In genomic region chr1:21607549-21608529, GRCh38 we compare ENCODE assay signal across 9 cellular contexts.
A peak's percentile ranks its signal among the peaks of the same experiment; 100 is the strongest.
DNase-seq lines count a peak whose midpoint lies in the region; ATAC-seq, FAIRE-seq and TF ChIP-seq lines count a peak whose summit lies in the region.
"Had no signal": no experiment of that assay in that cellular context is flagged by ENCODE, and none has a peak within 500 bp of the region (broad histone marks: within the 10 kb centered on the region; RNA-seq: fewer than 3 reads in every experiment).

No MANE protein-coding gene starts in this region.

- H3K27ac ChIP-seq in foreskin keratinocyte, result no peak overlapping the region
- no peak overlapping the region for H3K27ac ChIP-seq in osteoblast (ENCODE audit: low read depth, low read length)
- H3K27ac ChIP-seq: dorsolateral prefrontal cortex had no signal

- H3K79me2 ChIP-seq in osteoblast (ENCODE audit: insufficient read depth, low read length), result no peaks in the 10 kb centered on the region

- peak; percentile 70 for DNase-seq in 8988T
- peak; percentile 88 for DNase-seq in GM19239 (ENCODE audit: insufficient read length, low spot score)
- peak; percentile 55 for DNase-seq in LNCaP clone FGC (ENCODE audit: low read depth)
- DNase-seq in activated CD8-positive, alpha-beta T cell treated with anti-CD3 and anti-CD28 coated beads, Interleukin-2, amount 10 ng/mL, durations not matched to agents 7 days and 5 days, result peak; percentile 55
- DNase-seq in foreskin keratinocyte, result peak; percentile 36 to 66
- DNase-seq in osteoblast (ENCODE audit: insufficient read length, low spot score, missing footprints), result peak; percentile 97
- no peak for DNase-seq in UCSD-AML1 (lab: John Stamatoyannopoulos, UW; ENCODE audit: unreplicated experiment)

- no peak overlapping the region for H3K4me2 ChIP-seq in osteoblast (ENCODE audit: insufficient read depth, low read length)

- H4K20me1 ChIP-seq in osteoblast (ENCODE audit: insufficient read depth, low read length), result peaks cover 4% of the 10 kb centered on the region

- H3K36me3 Mint-ChIP-seq in activated CD8-positive, alpha-beta T cell treated with anti-CD3 and anti-CD28 coated beads, Interleukin-2, amount 10 ng/mL, durations not matched to agents 7 days and 5 days (ENCODE audit: low read depth), result no peaks in the 10 kb centered on the region

- FAIRE-seq in GM19239 (lab: Jason Lieb, UNC), result no peak

- ATAC-seq in activated CD8-positive, alpha-beta T cell treated with anti-CD3 and anti-CD28 coated beads, Interleukin-2, amount 10 ng/mL, durations not matched to agents 7 days and 5 days, result peak; percentile 78
- ATAC-seq in foreskin keratinocyte (peak; percentile 89), HG02763 (IDR thresholded peaks at IDR 0.05; ENCODE audit: unreplicated experiment) (no peak)

- H3K4me3 Mint-ChIP-seq in activated CD8-positive, alpha-beta T cell treated with anti-CD3 and anti-CD28 coated beads, Interleukin-2, amount 10 ng/mL, durations not matched to agents 7 days and 5 days, result peak overlapping the region; percentile 4

- CTCF ChIA-PET in activated CD8-positive, alpha-beta T cell treated with anti-CD3 and anti-CD28 coated beads, Interleukin-2, amount 10 ng/mL, durations not matched to agents 7 days and 5 days (lab: Charles Lee), result no interaction called here

- no peaks in the 10 kb centered on the region for H3K36me3 ChIP-seq in osteoblast (ENCODE audit: insufficient read depth, low read length)

- H3K4me3 ChIP-seq in LNCaP clone FGC (ENCODE audit: low read depth, low read length), result no peak overlapping the region
- H3K4me3 ChIP-seq in osteoblast (ENCODE audit: insufficient read depth, low read length), result no peak overlapping the region
- H3K4me3 ChIP-seq: dorsolateral prefrontal cortex had no signal

- no peak for TF ChIP-seq CTCF in LNCaP clone FGC (IDR thresholded peaks at IDR 0.05; ENCODE audit: control insufficient read depth, extremely low read depth, insufficient read depth)
- TF ChIP-seq CTCF in foreskin keratinocyte (conservative IDR thresholded peaks at IDR 0.05), result no peak
- no peak for TF ChIP-seq CTCF in osteoblast (IDR thresholded peaks at IDR 0.05; ENCODE audit: extremely low read depth, low read depth, low read length)

- H3K9me3 Mint-ChIP-seq in activated CD8-positive, alpha-beta T cell treated with anti-CD3 and anti-CD28 coated beads, Interleukin-2, amount 10 ng/mL, durations not matched to agents 7 days and 5 days (ENCODE audit: insufficient read depth), result no peaks in the 10 kb centered on the region

- POLR2A ChIA-PET in activated CD8-positive, alpha-beta T cell treated with anti-CD3 and anti-CD28 coated beads, Interleukin-2, amount 10 ng/mL, durations not matched to agents 7 days and 5 days (lab: Charles Lee), result no interaction called here

- no peak overlapping the region for H2AFZ ChIP-seq in osteoblast (ENCODE audit: low read length)

- H3K27me3 ChIP-seq in foreskin keratinocyte, result no peaks in the 10 kb centered on the region
- H3K27me3 ChIP-seq in osteoblast (ENCODE audit: insufficient read depth, low read length), result peaks cover 16% of the 10 kb centered on the region
- H3K27me3 ChIP-seq: dorsolateral prefrontal cortex had no signal

- no peak overlapping the region for H3K27ac Mint-ChIP-seq in activated CD8-positive, alpha-beta T cell treated with anti-CD3 and anti-CD28 coated beads, Interleukin-2, amount 10 ng/mL, durations not matched to agents 7 days and 5 days

- no peaks in the 10 kb centered on the region for H3K9me3 ChIP-seq in osteoblast (ENCODE audit: low read depth, low read length)

- H3K4me1 Mint-ChIP-seq in activated CD8-positive, alpha-beta T cell treated with anti-CD3 and anti-CD28 coated beads, Interleukin-2, amount 10 ng/mL, durations not matched to agents 7 days and 5 days (ENCODE audit: low read depth), result peaks cover 11% of the 10 kb centered on the region

- peaks cover 3% of the 10 kb centered on the region for H3K27me3 Mint-ChIP-seq in activated CD8-positive, alpha-beta T cell treated with anti-CD3 and anti-CD28 coated beads, Interleukin-2, amount 10 ng/mL, durations not matched to agents 7 days and 5 days (ENCODE audit: low read depth)

- H3K4me1 ChIP-seq in foreskin keratinocyte, result no peaks in the 10 kb centered on the region
- H3K4me1 ChIP-seq in osteoblast (ENCODE audit: insufficient read depth, low read length), result no peaks in the 10 kb centered on the region
